In the genomic region with DNA sequence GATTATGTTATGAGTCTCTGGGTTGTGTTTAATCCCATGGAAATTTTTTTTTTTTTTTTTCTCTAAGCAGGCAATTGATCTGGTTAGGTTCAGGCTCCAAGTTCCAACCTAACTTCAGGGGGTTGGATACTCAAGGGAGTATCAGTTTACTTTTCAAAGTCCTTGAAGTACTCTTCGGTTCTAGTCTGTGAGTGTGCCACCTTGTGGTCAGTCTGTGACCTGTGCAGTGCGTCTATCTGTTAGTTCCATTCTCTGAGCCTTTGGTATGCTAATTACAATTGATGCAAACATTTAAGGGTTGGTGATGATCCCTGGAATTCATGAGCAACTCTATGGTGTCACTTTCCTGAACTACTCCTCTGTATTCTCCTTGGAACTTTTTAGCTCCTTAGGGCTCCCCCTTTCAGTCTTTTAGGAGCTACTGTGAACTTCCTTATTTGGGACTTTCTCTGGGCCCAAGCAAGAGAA, we compare ENCODE assay signal across 8 cellular contexts.
DNase-seq lines count a peak whose midpoint lies in the region; ATAC-seq and TF ChIP-seq lines count a peak whose summit lies in the region.

No MANE protein-coding gene starts in this region.

- no peak overlapping the region for H3K4me3 Mint-ChIP-seq in endothelial cell (ENCODE audit: unreplicated experiment)

- H3K4me1 ChIP-seq in parathyroid adenoma: no peaks in the 10 kb centered on the region

- peaks cover 16% of the 10 kb centered on the region for H3K4me1 Mint-ChIP-seq in endothelial cell (ENCODE audit: unreplicated experiment)

- peak; percentile 54 for ATAC-seq in GM19463 (IDR thresholded peaks at IDR 0.05; ENCODE audit: unreplicated experiment)
- no peak for ATAC-seq in GM21447 (IDR thresholded peaks at IDR 0.05; ENCODE audit: unreplicated experiment)

- peaks cover 8% of the 10 kb centered on the region for H3K9me3 Mint-ChIP-seq in endothelial cell (ENCODE audit: unreplicated experiment)

- H3K79me2 ChIP-seq in parathyroid adenoma: no peaks in the 10 kb centered on the region

- no peak overlapping the region for H2AFZ ChIP-seq in parathyroid adenoma

- peaks cover 8% of the 10 kb centered on the region for H3K36me3 Mint-ChIP-seq in endothelial cell (ENCODE audit: low read depth, unreplicated experiment)

- H3K9ac ChIP-seq in parathyroid adenoma: no peak overlapping the region

- no peak overlapping the region for H3K27ac Mint-ChIP-seq in endothelial cell (ENCODE audit: unreplicated experiment)

- H3K36me3 ChIP-seq in parathyroid adenoma (ENCODE audit: control insufficient read depth, insufficient read depth, low read length): no peaks in the 10 kb centered on the region

- no peak overlapping the region for H3K4me2 ChIP-seq in parathyroid adenoma (ENCODE audit: low read length)

- DNase-seq in Caki2 (ENCODE audit: low read depth): peak; percentile 53
- DNase-seq in NCI-H524 treated with DMSO at 0.1 percent for 48 hours (lab: John Stamatoyannopoulos, UW): peak; percentile 32
- no peak for DNase-seq in endothelial cell (ENCODE audit: low spot score)
- no peak for DNase-seq in amniotic stem cell (lab: John Stamatoyannopoulos, UW)
- no peak for DNase-seq in cerebellar cortex (ENCODE audit: low spot score)

- H3K27me3 Mint-ChIP-seq in endothelial cell (ENCODE audit: unreplicated experiment): peaks cover 2% of the 10 kb centered on the region

- no peaks in the 10 kb centered on the region for H3K27me3 ChIP-seq in parathyroid adenoma (ENCODE audit: control insufficient read depth, insufficient read depth, low read length)

- H3K27ac ChIP-seq in parathyroid adenoma: no peak overlapping the region

- in situ Hi-C loops in Caki2 (cut with HindIII; ENCODE audit: low pct_unique_long_range_greater_than_20kb, low sequenced_read_pairs): no loop called here

- TF ChIP-seq CTCF in endothelial cell (IDR thresholded peaks at IDR 0.05; ENCODE audit: unreplicated experiment): peak; percentile 67
- TF ChIP-seq CTCF in parathyroid adenoma (IDR thresholded peaks at IDR 0.05): peak; percentile 62

- no peak overlapping the region for H3K4me3 ChIP-seq in parathyroid adenoma (ENCODE audit: low read depth, low read length)

- no peaks in the 10 kb centered on the region for H3K9me3 ChIP-seq in parathyroid adenoma (ENCODE audit: control insufficient read depth, low read length)

Comparison
In these comparisons a context has a peak if more than half of its experiments do, and no peak if none do; other contexts are left out.
1. DNase-seq: peak in Caki2 (single experiment) and NCI-H524 treated with DMSO at 0.1 percent for 48 hours (single experiment); none in endothelial cell (single experiment), amniotic stem cell (single experiment) and cerebellar cortex (single experiment).